ENCODE assay signal across 8 cellular contexts in the genomic region with DNA sequence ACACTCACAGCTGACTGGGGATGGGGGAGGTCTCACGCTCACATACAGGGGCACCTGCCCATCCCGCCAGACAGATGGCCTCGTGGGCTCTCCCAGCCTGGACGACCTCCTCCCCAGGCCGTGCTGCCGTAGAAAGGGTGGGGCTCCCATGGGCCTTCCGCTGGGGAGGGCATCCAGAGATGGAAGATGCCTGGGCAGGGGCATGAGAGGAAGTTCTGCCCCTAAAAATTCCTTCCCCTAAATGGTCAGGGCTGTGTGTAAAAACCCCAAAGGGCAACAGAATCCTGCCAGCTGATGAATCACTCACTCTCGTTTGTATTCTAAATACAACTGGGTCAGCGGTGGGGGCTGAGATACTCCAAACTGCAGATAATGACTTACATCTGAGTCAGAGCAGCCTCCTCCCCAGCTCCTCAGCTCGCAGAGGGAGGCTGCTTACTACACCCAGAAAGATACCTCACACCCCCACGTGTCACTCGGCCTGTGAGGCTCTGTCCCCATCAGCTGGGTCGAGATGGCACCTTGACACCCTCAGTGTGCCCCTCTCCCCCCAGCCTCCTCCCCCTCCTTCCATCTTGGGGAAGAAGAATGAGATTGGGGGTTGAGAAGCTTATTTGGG. TPM values are rescaled to one million over a fixed set of nuclear protein-coding genes. Genes with fewer than 3 reads are reported as not detected.
DNase-seq lines count a peak whose midpoint lies in the region; ATAC-seq and TF ChIP-seq lines count a peak whose summit lies in the region.

No MANE protein-coding gene starts in this region.

- H3K79me2 ChIP-seq in hepatocyte: peaks cover 100% of the 10 kb centered on the region

- peak overlapping the region; percentile 59 for H3K4me2 ChIP-seq in hepatocyte

- WGBS in hepatocyte (ENCODE audit: low lambda C conversion rate, missing lambda C conversion rate): 57% methylated on average over 13 of the region's 13 CpGs

- no peaks in the 10 kb centered on the region for H3K9me2 ChIP-seq in hepatocyte (replicated peaks; ENCODE audit: insufficient read depth)

- peaks cover 91% of the 10 kb centered on the region for H3K4me1 Mint-ChIP-seq in T-helper 1 cell treated with Interleukin-12 subunit alpha and Interleukin-12 subunit beta and Interleukin-4 antibody, amounts not matched to agents 30 μg/mL and 1 μg/mL, for 36 hours (ENCODE audit: low read depth)

- no peaks in the 10 kb centered on the region for H3K27me3 Mint-ChIP-seq in T-helper 1 cell treated with Interleukin-12 subunit alpha and Interleukin-12 subunit beta and Interleukin-4 antibody, amounts not matched to agents 30 μg/mL and 1 μg/mL, for 36 hours (ENCODE audit: low read depth)

- H3K27ac ChIP-seq in hepatocyte: peak overlapping the region; percentile 79

- H3K36me3 Mint-ChIP-seq in T-helper 1 cell treated with Interleukin-12 subunit alpha and Interleukin-12 subunit beta and Interleukin-4 antibody, amounts not matched to agents 30 μg/mL and 1 μg/mL, for 36 hours (ENCODE audit: low read depth): peaks cover 74% of the 10 kb centered on the region

- no peak for ATAC-seq in HG02678 (IDR thresholded peaks at IDR 0.05; ENCODE audit: unreplicated experiment)
- no peak for ATAC-seq in HG03159 (IDR thresholded peaks at IDR 0.05; ENCODE audit: unreplicated experiment)
- ATAC-seq in GM18870 (IDR thresholded peaks at IDR 0.05; ENCODE audit: unreplicated experiment): no peak

- no peaks in the 10 kb centered on the region for H3K27me3 ChIP-seq in hepatocyte

- H3K4me3 ChIP-seq in hepatocyte: no peak overlapping the region

- no peaks in the 10 kb centered on the region for H3K9me3 Mint-ChIP-seq in T-helper 1 cell treated with Interleukin-12 subunit alpha and Interleukin-12 subunit beta and Interleukin-4 antibody, amounts not matched to agents 30 μg/mL and 1 μg/mL, for 36 hours

- no peaks in the 10 kb centered on the region for H3K9me3 ChIP-seq in hepatocyte (ENCODE audit: low read depth)

- H2AFZ ChIP-seq in hepatocyte: no peak overlapping the region

- H3K4me1 ChIP-seq in hepatocyte (ENCODE audit: insufficient read depth): peaks cover 24% of the 10 kb centered on the region

- peak overlapping the region; percentile 53 for H3K4me3 Mint-ChIP-seq in T-helper 1 cell treated with Interleukin-12 subunit alpha and Interleukin-12 subunit beta and Interleukin-4 antibody, amounts not matched to agents 30 μg/mL and 1 μg/mL, for 36 hours

- H3K36me3 ChIP-seq in hepatocyte (replicated peaks; ENCODE audit: insufficient read depth, low read depth): no peaks in the 10 kb centered on the region

- H4K20me1 ChIP-seq in hepatocyte (ENCODE audit: insufficient read depth, poor library complexity, severe bottlenecking): peaks cover 88% of the 10 kb centered on the region

- DNase-seq in HCEC 1CT (peak; percentile 92), amniotic stem cell (lab: John Stamatoyannopoulos, UW) (peak; percentile 96), hepatocyte (ENCODE audit: low spot score) (peak; percentile 81)
- peak; percentile 65 for DNase-seq in stimulated activated CD4-positive, alpha-beta T cell treated with anti-CD3 and anti-CD28 coated beads, Interleukin-12 subunit alpha, Interleukin-12 subunit beta, amount 100 ng/mL, for 4 hours

- no peak for TF ChIP-seq CTCF in hepatocyte (IDR thresholded peaks at IDR 0.05; ENCODE audit: poor library complexity)

- H3K27ac Mint-ChIP-seq in T-helper 1 cell treated with Interleukin-12 subunit alpha and Interleukin-12 subunit beta and Interleukin-4 antibody, amounts not matched to agents 30 μg/mL and 1 μg/mL, for 36 hours: peak overlapping the region; percentile 32

RNA-seq across cellular contexts. Expression of a gene that starts 10.1 kb away (rescaled TPM):
- 169 and 176 TPM in 2 replicates for total RNA-seq in hepatocyte
- 177 and 179 TPM in 2 replicates for polyA plus RNA-seq in hepatocyte
